In genomic region chr19:33903489-33903850, GRCh38 we compare ENCODE assay signal across 20 cellular contexts.
A peak's percentile ranks its signal among the peaks of the same experiment; 100 is the strongest.
DNase-seq lines count a peak whose midpoint lies in the region; ATAC-seq, FAIRE-seq and TF ChIP-seq lines count a peak whose summit lies in the region.
"Had no signal": no experiment of that assay in that cellular context is flagged by ENCODE, and none has a peak within 500 bp of the region (broad histone marks: within the 10 kb centered on the region; RNA-seq: fewer than 3 reads in every experiment).

No MANE protein-coding gene starts in this region.

- H2AK5ac ChIP-seq in mesendoderm (ENCODE audit: low read length): no peak overlapping the region

- peaks cover 3% of the 10 kb centered on the region for H3K79me1 ChIP-seq in mesendoderm (ENCODE audit: low read length)

- no peak overlapping the region for H3K56ac ChIP-seq in mesendoderm (ENCODE audit: low read length)

- H3K4me3 ChIP-seq in HAP-1 (no peak overlapping the region), WERI-Rb-1 (ENCODE audit: low read depth, low read length) (no peak overlapping the region), mesendoderm (ENCODE audit: low read length) (no peak overlapping the region), pancreas (no peak overlapping the region)

- no CpG with 5 or more reads among the region's 9 CpGs for WGBS in mesendoderm (ENCODE audit: extremely low coverage, insufficient coverage, low lambda C conversion rate)
- WGBS in pancreas, 2 donors: 35 to 49% methylated on average over 9 of the region's 9 CpGs

- no peak overlapping the region for H3K27ac ChIP-seq in WERI-Rb-1
- H3K27ac ChIP-seq in mesendoderm (ENCODE audit: low read depth, low read length): no peak overlapping the region
- peak overlapping the region in 3 of 4 donors; percentile 82 to 90 (median 87) for H3K27ac ChIP-seq in pancreas

- H3K9me3 ChIP-seq in HAP-1: peaks cover 4% of the 10 kb centered on the region; the same call in 1 of the 2 replicates
- peaks cover under 1% of the 10 kb centered on the region for H3K9me3 ChIP-seq in WERI-Rb-1 (ENCODE audit: severe bottlenecking)
- H3K9me3 ChIP-seq in pancreas: no peaks in the 10 kb centered on the region

- H3K4me2 ChIP-seq in mesendoderm (ENCODE audit: low read length): no peak overlapping the region

- no peak overlapping the region for H3K23ac ChIP-seq in mesendoderm (ENCODE audit: low read length)

- H4K8ac ChIP-seq in mesendoderm (ENCODE audit: low read depth, low read length): no peak overlapping the region

- no peak overlapping the region for H2BK120ac ChIP-seq in mesendoderm (ENCODE audit: low read depth, low read length)

- in situ Hi-C loops in HAP-1 (cut with MboI; ENCODE audit: low sequenced_read_pairs): no loop called here

- no peaks in the 10 kb centered on the region for H3K36me3 ChIP-seq in HAP-1 (replicated peaks)
- H3K36me3 ChIP-seq in WERI-Rb-1: no peaks in the 10 kb centered on the region
- no peaks in the 10 kb centered on the region for H3K36me3 ChIP-seq in mesendoderm (ENCODE audit: control insufficient read depth, insufficient read depth, low read length)
- no peaks in the 10 kb centered on the region for H3K36me3 ChIP-seq in pancreas

- intact Hi-C loops in pancreas (cut with DNase I): no loop called here

- no peak overlapping the region for H2BK15ac ChIP-seq in mesendoderm (replicated peaks; ENCODE audit: low read depth)

- no peak overlapping the region for H3K4ac ChIP-seq in mesendoderm (ENCODE audit: low read depth, low read length)

- no peaks in the 10 kb centered on the region for H3K79me2 ChIP-seq in mesendoderm (ENCODE audit: control insufficient read depth, insufficient read depth, low read length)

- no peak overlapping the region for H3K9ac ChIP-seq in mesendoderm (ENCODE audit: low read length)

- H3K27me3 ChIP-seq in HAP-1 (ENCODE audit: low read depth) (no peaks in the 10 kb centered on the region), WERI-Rb-1 (ENCODE audit: insufficient read depth, low read depth, severe bottlenecking) (no peaks in the 10 kb centered on the region), mesendoderm (ENCODE audit: insufficient read depth, low read length, poor library complexity) (no peaks in the 10 kb centered on the region), pancreas (no peaks in the 10 kb centered on the region)

- no peak overlapping the region for H4K5ac ChIP-seq in mesendoderm (ENCODE audit: low read length)

- H3K18ac ChIP-seq in mesendoderm (ENCODE audit: low read length): peak overlapping the region; percentile 15

- DNase-seq in HAP-1 (ENCODE audit: low spot score in 2 of 2) (peak; percentile 56 to 61), WERI-Rb-1 (peak; percentile 28), mesendoderm (no peak), pancreas (peak in 2 of 6 donors; percentile 21 to 28), glomerular visceral epithelial cell (ENCODE audit: extremely low spot score) (no peak), HCEC 1CT (no peak)
- DNase-seq: 8988T; C1 segment of cervical spinal cord; Calu3; CD4-positive, alpha-beta memory T cell; COR-L47; DMS53; DMS79 treated with DMSO at 0.1 percent for 48 hours; GF-D8; H7; HFFc6 had no signal

- H2BK5ac ChIP-seq in mesendoderm (ENCODE audit: low read length): no peak overlapping the region

- no peak for ATAC-seq in pancreas
- ATAC-seq in HG02885 (IDR thresholded peaks at IDR 0.05; ENCODE audit: poor library complexity, unreplicated experiment): no peak

- TF ChIP-seq CTCF in WERI-Rb-1 (IDR thresholded peaks at IDR 0.05; ENCODE audit: low read depth, low read length) (no peak), pancreas (IDR thresholded peaks at IDR 0.05) (no peak)

- peaks cover 14% of the 10 kb centered on the region for H3K4me1 ChIP-seq in HAP-1
- peaks cover 6% of the 10 kb centered on the region for H3K4me1 ChIP-seq in mesendoderm (ENCODE audit: control insufficient read depth, low read depth, low read length)
- peaks cover 17 to 26% (median 18%) of the 10 kb centered on the region in 3 donors for H3K4me1 ChIP-seq in pancreas

- no peak for FAIRE-seq in pancreas (lab: Jason Lieb, UNC)
- FAIRE-seq: GM12891, GM18507, H1 had no signal

Comparison
In these comparisons a context has a peak if more than half of its experiments do, and no peak if none do; other contexts are left out.
1. DNase-seq: peak in HAP-1 (2 of 2) and WERI-Rb-1 (single experiment); none in mesendoderm (single experiment), glomerular visceral epithelial cell (single experiment) and HCEC 1CT (single experiment).
2. H3K27ac ChIP-seq: peak in pancreas (3 of 4); none in WERI-Rb-1 (single experiment) and mesendoderm (single experiment).